Comparison of ENCODE assay signal across 19 cellular contexts in genomic region chr18:44818668-44819403, GRCh38.
DNase-seq lines count a peak whose midpoint lies in the region; ATAC-seq, FAIRE-seq and TF ChIP-seq lines count a peak whose summit lies in the region.
"Had no signal": no experiment of that assay in that cellular context is flagged by ENCODE, and none has a peak within 500 bp of the region (broad histone marks: within the 10 kb centered on the region; RNA-seq: fewer than 3 reads in every experiment).

No MANE protein-coding gene starts in this region.

- peaks cover 32 to 44% (median 32%) of the 10 kb centered on the region in 3 donors for H3K4me1 ChIP-seq in skeletal muscle tissue (ENCODE audit: control insufficient read depth in 3 of 3, insufficient read depth in 3 of 3, low read length in 3 of 3)
- H3K4me1 ChIP-seq: Caco-2 had no signal

- H3K27me3 ChIP-seq in bronchial epithelial cell (ENCODE audit: control insufficient read depth, insufficient read depth, low read length) (no peaks in the 10 kb centered on the region), skeletal muscle tissue (ENCODE audit: control insufficient read depth in 3 of 3, insufficient read depth in 3 of 3, low read length in 3 of 3) (no peaks in the 10 kb centered on the region)
- H3K27me3 ChIP-seq: heart left ventricle, left lung, transverse colon had no signal

- FAIRE-seq in bronchial epithelial cell (lab: Jason Lieb, UNC): peak; percentile 13

- peak overlapping the region; percentile 56 for H3K27ac ChIP-seq in skeletal muscle tissue (ENCODE audit: low read depth, low read length)
- H3K27ac ChIP-seq: GM23248, left lung, skin epidermis had no signal

- H3K4me3 ChIP-seq in bronchial epithelial cell (ENCODE audit: low read depth, low read length) (no peak overlapping the region), skeletal muscle tissue (ENCODE audit: low read length in 3 of 3) (no peak overlapping the region)
- H3K4me3 ChIP-seq: GM23248, heart left ventricle, left lung, skin epidermis, transverse colon had no signal

- H3K36me3 ChIP-seq in bronchial epithelial cell (ENCODE audit: control insufficient read depth, insufficient read depth, low read length) (no peaks in the 10 kb centered on the region), skeletal muscle tissue (ENCODE audit: control insufficient read depth in 3 of 3, insufficient read depth in 3 of 3, low read length in 3 of 3) (no peaks in the 10 kb centered on the region)
- H3K36me3 ChIP-seq: heart left ventricle, left lung, transverse colon had no signal

- H3K9ac ChIP-seq in skeletal muscle tissue (ENCODE audit: low read depth in 1 of 3, low read length in 3 of 3): no peak overlapping the region
- H3K9ac ChIP-seq: GM23248 had no signal

- no peak for TF ChIP-seq CTCF in bronchial epithelial cell (IDR thresholded peaks at IDR 0.05; ENCODE audit: insufficient read depth, low read length, severe bottlenecking)

- ATAC-seq in activated CD4-positive, CD25-positive, alpha-beta regulatory T cell treated with anti-CD3 and anti-CD28 coated beads, Interleukin-2, amount 50 U/mL, for 24 hours: peak; percentile 52 to 70
- ATAC-seq in HG02885 (IDR thresholded peaks at IDR 0.05; ENCODE audit: poor library complexity, unreplicated experiment) (peak; percentile 54), HG03469 (IDR thresholded peaks at IDR 0.05; ENCODE audit: unreplicated experiment) (no peak), HG02642 (IDR thresholded peaks at IDR 0.05; ENCODE audit: poor library complexity, unreplicated experiment) (no peak), HG02759 (IDR thresholded peaks at IDR 0.05; ENCODE audit: unreplicated experiment) (no peak)
- ATAC-seq: left lung, Right ventricle myocardium inferior had no signal

- H3K9me3 ChIP-seq in skeletal muscle tissue (ENCODE audit: control insufficient read depth in 3 of 3, low read length in 3 of 3): no peaks in the 10 kb centered on the region
- H3K9me3 ChIP-seq: Caco-2, heart left ventricle, left lung, transverse colon had no signal

- no peak for DNase-seq in activated CD4-positive, CD25-positive, alpha-beta regulatory T cell treated with anti-CD3 and anti-CD28 coated beads, Interleukin-2, amount 50 U/mL, for 72 hours
- DNase-seq in bronchial epithelial cell (ENCODE audit: low read depth): no peak
- DNase-seq: Caco-2, endodermal cell, GM23248, heart left ventricle, left lung, NCI-H1092 treated with DMSO at 0.1 percent for 48 hours, NCI-H524 treated with DMSO at 0.1 percent for 48 hours, T-helper 9 cell, transverse colon had no signal

Comparison
In these comparisons a context has a peak if more than half of its experiments do, and no peak if none do; other contexts are left out.
1. ATAC-seq: peak in activated CD4-positive, CD25-positive, alpha-beta regulatory T cell treated with anti-CD3 and anti-CD28 coated beads, Interleukin-2, amount 50 U/mL, for 24 hours (2 of 2) and HG02885 (single experiment); none in HG03469 (single experiment), HG02642 (single experiment) and HG02759 (single experiment).